In the genomic region with DNA sequence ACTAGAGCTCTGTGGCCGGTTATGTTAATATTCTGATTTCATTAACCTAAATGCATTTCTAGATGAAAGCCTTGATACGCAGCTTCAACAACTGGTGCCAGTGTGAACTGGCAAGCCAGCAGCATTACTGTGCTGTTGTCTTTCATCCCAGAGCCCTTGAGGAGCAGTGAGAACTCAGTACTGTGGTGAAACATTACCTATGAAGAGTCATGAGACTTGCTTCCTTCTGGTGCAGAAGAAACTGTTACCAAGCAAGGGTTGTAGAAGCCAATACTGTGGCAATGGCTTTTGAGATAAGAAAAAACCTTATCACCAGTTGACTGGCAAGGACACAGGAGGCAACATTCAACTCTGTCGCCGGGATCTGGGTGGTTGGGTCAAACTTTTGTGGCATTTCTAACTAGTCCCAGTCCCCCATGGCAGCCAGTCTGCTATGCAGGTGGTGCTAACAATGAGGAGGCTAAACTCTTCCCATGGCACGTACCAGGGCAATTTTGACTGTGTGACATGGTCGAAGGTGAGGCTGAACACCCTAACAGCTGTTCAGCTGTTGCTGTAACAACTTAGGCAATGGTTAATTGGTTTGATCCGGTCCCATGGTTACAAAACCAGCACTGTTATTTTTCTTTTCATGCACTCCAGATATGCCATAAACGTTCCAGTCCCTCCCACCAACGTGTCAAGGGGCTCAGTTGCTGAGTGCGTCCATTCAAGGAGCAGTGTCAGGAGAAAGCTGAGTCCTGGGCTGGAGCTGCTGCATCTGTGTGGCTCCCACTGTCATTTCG, we compare ENCODE assay signal across 1 cellular context.
TF ChIP-seq lines count a peak whose summit lies in the region.

No MANE protein-coding gene starts in this region.

TF ChIP-seq in HepG2, 621 proteins besides CTCF, POLR2A, EP300 and RAD21 (continued from another document and continues in another):
- TF ChIP-seq, protein P1, sequence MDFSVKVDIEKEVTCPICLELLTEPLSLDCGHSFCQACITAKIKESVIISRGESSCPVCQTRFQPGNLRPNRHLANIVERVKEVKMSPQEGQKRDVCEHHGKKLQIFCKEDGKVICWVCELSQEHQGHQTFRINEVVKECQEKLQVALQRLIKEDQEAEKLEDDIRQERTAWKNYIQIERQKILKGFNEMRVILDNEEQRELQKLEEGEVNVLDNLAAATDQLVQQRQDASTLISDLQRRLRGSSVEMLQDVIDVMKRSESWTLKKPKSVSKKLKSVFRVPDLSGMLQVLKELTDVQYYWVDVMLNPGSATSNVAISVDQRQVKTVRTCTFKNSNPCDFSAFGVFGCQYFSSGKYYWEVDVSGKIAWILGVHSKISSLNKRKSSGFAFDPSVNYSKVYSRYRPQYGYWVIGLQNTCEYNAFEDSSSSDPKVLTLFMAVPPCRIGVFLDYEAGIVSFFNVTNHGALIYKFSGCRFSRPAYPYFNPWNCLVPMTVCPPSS (IDR thresholded peaks at IDR 0.05) = no peak
- TF ChIP-seq ZNF780A (CRISPR knock-in tag; IDR thresholded peaks at IDR 0.05) (no peak), TGIF2 (CRISPR knock-in tag; IDR thresholded peaks at IDR 0.05) (no peak), NFYC (CRISPR knock-in tag; IDR thresholded peaks at IDR 0.05) (no peak), ZNF737 (CRISPR knock-in tag; IDR thresholded peaks at IDR 0.05; ENCODE audit: borderline replicate concordance) (no peak), TBP (CRISPR knock-in tag; IDR thresholded peaks at IDR 0.05) (no peak), CHD2 (IDR thresholded peaks at IDR 0.05; ENCODE audit: low read depth, low read length) (no peak), CENPX (CRISPR knock-in tag; IDR thresholded peaks at IDR 0.05) (no peak), FOXM1 (CRISPR knock-in tag; IDR thresholded peaks at IDR 0.05) (no peak), ZNF724P (CRISPR knock-in tag; IDR thresholded peaks at IDR 0.05; ENCODE audit: borderline replicate concordance) (no peak)
- TF ChIP-seq, protein P2, sequence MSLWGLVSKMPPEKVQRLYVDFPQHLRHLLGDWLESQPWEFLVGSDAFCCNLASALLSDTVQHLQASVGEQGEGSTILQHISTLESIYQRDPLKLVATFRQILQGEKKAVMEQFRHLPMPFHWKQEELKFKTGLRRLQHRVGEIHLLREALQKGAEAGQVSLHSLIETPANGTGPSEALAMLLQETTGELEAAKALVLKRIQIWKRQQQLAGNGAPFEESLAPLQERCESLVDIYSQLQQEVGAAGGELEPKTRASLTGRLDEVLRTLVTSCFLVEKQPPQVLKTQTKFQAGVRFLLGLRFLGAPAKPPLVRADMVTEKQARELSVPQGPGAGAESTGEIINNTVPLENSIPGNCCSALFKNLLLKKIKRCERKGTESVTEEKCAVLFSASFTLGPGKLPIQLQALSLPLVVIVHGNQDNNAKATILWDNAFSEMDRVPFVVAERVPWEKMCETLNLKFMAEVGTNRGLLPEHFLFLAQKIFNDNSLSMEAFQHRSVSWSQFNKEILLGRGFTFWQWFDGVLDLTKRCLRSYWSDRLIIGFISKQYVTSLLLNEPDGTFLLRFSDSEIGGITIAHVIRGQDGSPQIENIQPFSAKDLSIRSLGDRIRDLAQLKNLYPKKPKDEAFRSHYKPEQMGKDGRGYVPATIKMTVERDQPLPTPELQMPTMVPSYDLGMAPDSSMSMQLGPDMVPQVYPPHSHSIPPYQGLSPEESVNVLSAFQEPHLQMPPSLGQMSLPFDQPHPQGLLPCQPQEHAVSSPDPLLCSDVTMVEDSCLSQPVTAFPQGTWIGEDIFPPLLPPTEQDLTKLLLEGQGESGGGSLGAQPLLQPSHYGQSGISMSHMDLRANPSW (CRISPR knock-in tag; IDR thresholded peaks at IDR 0.05; ENCODE audit: borderline replicate concordance) = no peak
- TF ChIP-seq, protein P3, sequence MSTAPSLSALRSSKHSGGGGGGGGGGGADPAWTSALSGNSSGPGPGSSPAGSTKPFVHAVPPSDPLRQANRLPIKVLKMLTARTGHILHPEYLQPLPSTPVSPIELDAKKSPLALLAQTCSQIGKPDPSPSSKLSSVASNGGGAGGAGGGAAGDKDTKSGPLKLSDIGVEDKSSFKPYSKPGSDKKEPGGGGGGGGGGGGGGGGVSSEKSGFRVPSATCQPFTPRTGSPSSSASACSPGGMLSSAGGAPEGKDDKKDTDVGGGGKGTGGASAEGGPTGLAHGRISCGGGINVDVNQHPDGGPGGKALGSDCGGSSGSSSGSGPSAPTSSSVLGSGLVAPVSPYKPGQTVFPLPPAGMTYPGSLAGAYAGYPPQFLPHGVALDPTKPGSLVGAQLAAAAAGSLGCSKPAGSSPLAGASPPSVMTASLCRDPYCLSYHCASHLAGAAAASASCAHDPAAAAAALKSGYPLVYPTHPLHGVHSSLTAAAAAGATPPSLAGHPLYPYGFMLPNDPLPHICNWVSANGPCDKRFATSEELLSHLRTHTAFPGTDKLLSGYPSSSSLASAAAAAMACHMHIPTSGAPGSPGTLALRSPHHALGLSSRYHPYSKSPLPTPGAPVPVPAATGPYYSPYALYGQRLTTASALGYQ (CRISPR knock-in tag; IDR thresholded peaks at IDR 0.05) = no peak
- TF ChIP-seq, protein P4, sequence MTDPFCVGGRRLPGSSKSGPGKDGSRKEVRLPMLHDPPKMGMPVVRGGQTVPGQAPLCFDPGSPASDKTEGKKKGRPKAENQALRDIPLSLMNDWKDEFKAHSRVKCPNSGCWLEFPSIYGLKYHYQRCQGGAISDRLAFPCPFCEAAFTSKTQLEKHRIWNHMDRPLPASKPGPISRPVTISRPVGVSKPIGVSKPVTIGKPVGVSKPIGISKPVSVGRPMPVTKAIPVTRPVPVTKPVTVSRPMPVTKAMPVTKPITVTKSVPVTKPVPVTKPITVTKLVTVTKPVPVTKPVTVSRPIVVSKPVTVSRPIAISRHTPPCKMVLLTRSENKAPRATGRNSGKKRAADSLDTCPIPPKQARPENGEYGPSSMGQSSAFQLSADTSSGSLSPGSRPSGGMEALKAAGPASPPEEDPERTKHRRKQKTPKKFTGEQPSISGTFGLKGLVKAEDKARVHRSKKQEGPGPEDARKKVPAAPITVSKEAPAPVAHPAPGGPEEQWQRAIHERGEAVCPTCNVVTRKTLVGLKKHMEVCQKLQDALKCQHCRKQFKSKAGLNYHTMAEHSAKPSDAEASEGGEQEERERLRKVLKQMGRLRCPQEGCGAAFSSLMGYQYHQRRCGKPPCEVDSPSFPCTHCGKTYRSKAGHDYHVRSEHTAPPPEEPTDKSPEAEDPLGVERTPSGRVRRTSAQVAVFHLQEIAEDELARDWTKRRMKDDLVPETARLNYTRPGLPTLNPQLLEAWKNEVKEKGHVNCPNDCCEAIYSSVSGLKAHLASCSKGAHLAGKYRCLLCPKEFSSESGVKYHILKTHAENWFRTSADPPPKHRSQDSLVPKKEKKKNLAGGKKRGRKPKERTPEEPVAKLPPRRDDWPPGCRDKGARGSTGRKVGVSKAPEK (CRISPR knock-in tag; IDR thresholded peaks at IDR 0.05; ENCODE audit: borderline replicate concordance) = no peak
- TF ChIP-seq, protein P5, sequence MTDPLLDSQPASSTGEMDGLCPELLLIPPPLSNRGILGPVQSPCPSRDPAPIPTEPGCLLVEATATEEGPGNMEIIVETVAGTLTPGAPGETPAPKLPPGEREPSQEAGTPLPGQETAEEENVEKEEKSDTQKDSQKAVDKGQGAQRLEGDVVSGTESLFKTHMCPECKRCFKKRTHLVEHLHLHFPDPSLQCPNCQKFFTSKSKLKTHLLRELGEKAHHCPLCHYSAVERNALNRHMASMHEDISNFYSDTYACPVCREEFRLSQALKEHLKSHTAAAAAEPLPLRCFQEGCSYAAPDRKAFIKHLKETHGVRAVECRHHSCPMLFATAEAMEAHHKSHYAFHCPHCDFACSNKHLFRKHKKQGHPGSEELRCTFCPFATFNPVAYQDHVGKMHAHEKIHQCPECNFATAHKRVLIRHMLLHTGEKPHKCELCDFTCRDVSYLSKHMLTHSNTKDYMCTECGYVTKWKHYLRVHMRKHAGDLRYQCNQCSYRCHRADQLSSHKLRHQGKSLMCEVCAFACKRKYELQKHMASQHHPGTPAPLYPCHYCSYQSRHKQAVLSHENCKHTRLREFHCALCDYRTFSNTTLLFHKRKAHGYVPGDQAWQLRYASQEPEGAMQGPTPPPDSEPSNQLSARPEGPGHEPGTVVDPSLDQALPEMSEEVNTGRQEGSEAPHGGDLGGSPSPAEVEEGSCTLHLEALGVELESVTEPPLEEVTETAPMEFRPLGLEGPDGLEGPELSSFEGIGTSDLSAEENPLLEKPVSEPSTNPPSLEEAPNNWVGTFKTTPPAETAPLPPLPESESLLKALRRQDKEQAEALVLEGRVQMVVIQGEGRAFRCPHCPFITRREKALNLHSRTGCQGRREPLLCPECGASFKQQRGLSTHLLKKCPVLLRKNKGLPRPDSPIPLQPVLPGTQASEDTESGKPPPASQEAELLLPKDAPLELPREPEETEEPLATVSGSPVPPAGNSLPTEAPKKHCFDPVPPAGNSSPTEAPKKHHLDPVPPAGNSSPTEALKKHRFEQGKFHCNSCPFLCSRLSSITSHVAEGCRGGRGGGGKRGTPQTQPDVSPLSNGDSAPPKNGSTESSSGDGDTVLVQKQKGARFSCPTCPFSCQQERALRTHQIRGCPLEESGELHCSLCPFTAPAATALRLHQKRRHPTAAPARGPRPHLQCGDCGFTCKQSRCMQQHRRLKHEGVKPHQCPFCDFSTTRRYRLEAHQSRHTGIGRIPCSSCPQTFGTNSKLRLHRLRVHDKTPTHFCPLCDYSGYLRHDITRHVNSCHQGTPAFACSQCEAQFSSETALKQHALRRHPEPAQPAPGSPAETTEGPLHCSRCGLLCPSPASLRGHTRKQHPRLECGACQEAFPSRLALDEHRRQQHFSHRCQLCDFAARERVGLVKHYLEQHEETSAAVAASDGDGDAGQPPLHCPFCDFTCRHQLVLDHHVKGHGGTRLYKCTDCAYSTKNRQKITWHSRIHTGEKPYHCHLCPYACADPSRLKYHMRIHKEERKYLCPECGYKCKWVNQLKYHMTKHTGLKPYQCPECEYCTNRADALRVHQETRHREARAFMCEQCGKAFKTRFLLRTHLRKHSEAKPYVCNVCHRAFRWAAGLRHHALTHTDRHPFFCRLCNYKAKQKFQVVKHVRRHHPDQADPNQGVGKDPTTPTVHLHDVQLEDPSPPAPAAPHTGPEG (CRISPR knock-in tag; IDR thresholded peaks at IDR 0.05) = no peak
- TF ChIP-seq, protein P6, sequence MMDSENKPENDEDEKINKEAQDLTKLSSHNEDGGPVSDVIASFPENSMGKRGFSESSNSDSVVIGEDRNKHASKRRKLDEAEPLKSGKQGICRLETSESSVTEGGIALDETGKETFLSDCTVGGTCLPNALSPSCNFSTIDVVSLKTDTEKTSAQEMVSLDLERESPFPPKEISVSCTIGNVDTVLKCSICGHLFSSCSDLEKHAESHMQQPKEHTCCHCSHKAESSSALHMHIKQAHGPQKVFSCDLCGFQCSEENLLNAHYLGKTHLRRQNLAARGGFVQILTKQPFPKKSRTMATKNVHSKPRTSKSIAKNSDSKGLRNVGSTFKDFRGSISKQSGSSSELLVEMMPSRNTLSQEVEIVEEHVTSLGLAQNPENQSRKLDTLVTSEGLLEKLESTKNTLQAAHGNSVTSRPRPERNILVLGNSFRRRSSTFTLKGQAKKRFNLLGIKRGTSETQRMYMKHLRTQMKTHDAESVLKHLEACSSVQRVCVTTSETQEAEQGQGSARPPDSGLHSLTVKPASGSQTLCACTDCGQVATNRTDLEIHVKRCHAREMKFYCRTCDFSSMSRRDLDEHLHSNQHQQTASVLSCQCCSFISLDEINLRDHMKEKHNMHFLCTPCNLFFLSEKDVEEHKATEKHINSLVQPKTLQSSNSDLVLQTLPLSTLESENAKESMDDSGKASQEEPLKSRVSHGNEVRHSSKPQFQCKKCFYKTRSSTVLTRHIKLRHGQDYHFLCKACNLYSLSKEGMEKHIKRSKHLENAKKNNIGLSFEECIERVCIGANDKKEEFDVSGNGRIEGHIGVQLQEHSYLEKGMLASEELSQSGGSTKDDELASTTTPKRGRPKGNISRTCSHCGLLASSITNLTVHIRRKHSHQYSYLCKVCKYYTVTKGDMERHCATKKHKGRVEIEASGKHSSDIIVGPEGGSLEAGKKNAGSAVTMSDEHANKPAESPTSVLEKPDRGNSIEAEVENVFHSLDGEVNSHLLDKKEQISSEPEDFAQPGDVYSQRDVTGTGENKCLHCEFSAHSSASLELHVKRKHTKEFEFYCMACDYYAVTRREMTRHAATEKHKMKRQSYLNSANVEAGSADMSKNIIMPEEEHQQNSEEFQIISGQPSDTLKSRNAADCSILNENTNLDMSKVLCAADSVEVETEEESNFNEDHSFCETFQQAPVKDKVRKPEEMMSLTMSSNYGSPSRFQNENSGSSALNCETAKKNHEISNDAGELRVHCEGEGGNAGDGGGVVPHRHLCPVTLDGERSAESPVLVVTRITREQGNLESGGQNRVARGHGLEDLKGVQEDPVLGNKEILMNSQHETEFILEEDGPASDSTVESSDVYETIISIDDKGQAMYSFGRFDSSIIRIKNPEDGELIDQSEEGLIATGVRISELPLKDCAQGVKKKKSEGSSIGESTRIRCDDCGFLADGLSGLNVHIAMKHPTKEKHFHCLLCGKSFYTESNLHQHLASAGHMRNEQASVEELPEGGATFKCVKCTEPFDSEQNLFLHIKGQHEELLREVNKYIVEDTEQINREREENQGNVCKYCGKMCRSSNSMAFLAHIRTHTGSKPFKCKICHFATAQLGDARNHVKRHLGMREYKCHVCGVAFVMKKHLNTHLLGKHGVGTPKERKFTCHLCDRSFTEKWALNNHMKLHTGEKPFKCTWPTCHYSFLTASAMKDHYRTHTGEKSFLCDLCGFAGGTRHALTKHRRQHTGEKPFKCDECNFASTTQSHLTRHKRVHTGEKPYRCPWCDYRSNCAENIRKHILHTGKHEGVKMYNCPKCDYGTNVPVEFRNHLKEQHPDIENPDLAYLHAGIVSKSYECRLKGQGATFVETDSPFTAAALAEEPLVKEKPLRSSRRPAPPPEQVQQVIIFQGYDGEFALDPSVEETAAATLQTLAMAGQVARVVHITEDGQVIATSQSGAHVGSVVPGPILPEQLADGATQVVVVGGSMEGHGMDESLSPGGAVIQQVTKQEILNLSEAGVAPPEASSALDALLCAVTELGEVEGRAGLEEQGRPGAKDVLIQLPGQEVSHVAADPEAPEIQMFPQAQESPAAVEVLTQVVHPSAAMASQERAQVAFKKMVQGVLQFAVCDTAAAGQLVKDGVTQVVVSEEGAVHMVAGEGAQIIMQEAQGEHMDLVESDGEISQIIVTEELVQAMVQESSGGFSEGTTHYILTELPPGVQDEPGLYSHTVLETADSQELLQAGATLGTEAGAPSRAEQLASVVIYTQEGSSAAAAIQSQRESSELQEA (CRISPR knock-in tag; IDR thresholded peaks at IDR 0.05; ENCODE audit: not compliant biosample characterization) = no peak
- TF ChIP-seq, protein P7, sequence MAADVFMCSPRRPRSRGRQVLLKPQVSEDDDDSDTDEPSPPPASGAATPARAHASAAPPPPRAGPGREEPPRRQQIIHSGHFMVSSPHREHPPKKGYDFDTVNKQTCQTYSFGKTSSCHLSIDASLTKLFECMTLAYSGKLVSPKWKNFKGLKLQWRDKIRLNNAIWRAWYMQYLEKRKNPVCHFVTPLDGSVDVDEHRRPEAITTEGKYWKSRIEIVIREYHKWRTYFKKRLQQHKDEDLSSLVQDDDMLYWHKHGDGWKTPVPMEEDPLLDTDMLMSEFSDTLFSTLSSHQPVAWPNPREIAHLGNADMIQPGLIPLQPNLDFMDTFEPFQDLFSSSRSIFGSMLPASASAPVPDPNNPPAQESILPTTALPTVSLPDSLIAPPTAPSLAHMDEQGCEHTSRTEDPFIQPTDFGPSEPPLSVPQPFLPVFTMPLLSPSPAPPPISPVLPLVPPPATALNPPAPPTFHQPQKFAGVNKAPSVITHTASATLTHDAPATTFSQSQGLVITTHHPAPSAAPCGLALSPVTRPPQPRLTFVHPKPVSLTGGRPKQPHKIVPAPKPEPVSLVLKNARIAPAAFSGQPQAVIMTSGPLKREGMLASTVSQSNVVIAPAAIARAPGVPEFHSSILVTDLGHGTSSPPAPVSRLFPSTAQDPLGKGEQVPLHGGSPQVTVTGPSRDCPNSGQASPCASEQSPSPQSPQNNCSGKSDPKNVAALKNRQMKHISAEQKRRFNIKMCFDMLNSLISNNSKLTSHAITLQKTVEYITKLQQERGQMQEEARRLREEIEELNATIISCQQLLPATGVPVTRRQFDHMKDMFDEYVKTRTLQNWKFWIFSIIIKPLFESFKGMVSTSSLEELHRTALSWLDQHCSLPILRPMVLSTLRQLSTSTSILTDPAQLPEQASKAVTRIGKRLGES (CRISPR knock-in tag; IDR thresholded peaks at IDR 0.05; ENCODE audit: borderline replicate concordance) = no peak
